ENCODE assay signal across 8 cellular contexts in genomic region chr6:28224131-28225055, GRCh38.
DNase-seq lines count a peak whose midpoint lies in the region; ATAC-seq and TF ChIP-seq lines count a peak whose summit lies in the region.

No MANE protein-coding gene starts in this region.

- peak overlapping the region; percentile 74 for H3K4me3 ChIP-seq in WI38 (ENCODE audit: low read depth, low read length)
- H3K4me3 ChIP-seq in iPS DF 6.9 (ENCODE audit: low read length), result peak overlapping the region; percentile 90; the same call in 1 of the 2 replicates

- TF ChIP-seq CTCF in WI38 (IDR thresholded peaks at IDR 0.05; ENCODE audit: low read depth, low read length) (no peak), GM10248 (IDR thresholded peaks at IDR 0.05; ENCODE audit: control extremely low read depth, extremely low read depth, low read depth, missing control alignments) (no peak)

- DNase-seq in NCI-H2227 treated with DMSO at 0.1 percent for 48 hours (lab: John Stamatoyannopoulos, UW) (peak; percentile 36), NCI-H2227 (lab: John Stamatoyannopoulos, UW; ENCODE audit: unreplicated experiment) (no peak), iPS DF 6.9 (ENCODE audit: low read depth, low spot score) (no peak), AG20443 (ENCODE audit: low spot score) (no peak), GM10248 (ENCODE audit: extremely low spot score) (no peak), NCI-H187 (lab: John Stamatoyannopoulos, UW) (no peak)

- no peaks in the 10 kb centered on the region for H3K9me3 Mint-ChIP-seq in stimulated activated memory B cell treated with anti-CD40 and anti-IgM and Interleukin-4, amounts not matched to agents 10 μg/mL and 1 μg/mL and 100 μg/mL, for 72 hours

- POLR2A ChIA-PET in GM10248 (lab: Yijun Ruan, JAX), result interaction anchor here (0.7 to 1.0 kb wide), 2 partner anchors 36 to 43 kb away, joined by 3 to 7 read pairs; partner anchors contain the start of gene ZSCAN26

- peak overlapping the region; percentile 88 for H3K4me3 Mint-ChIP-seq in stimulated activated memory B cell treated with anti-CD40 and anti-IgM and Interleukin-4, amounts not matched to agents 10 μg/mL and 1 μg/mL and 100 μg/mL, for 72 hours

- ATAC-seq in stimulated activated memory B cell treated with anti-CD40 and anti-IgM and Interleukin-4, amounts not matched to agents 10 μg/mL and 1 μg/mL and 100 μg/mL, for 72 hours, result no peak

- no CpG with 5 or more reads among the region's 9 CpGs for WGBS in iPS DF 6.9 (ENCODE audit: insufficient coverage, insufficient read length)

- peaks cover 9% of the 10 kb centered on the region; the same call in 1 of the 2 replicates for H3K36me3 ChIP-seq in iPS DF 6.9 (ENCODE audit: control insufficient read depth, insufficient read depth, low read length)

- H3K27ac ChIP-seq in iPS DF 6.9 (ENCODE audit: low read length), result no peak overlapping the region

- H3K4me1 Mint-ChIP-seq in stimulated activated memory B cell treated with anti-CD40 and anti-IgM and Interleukin-4, amounts not matched to agents 10 μg/mL and 1 μg/mL and 100 μg/mL, for 72 hours, result peaks cover 32% of the 10 kb centered on the region

- H3K9me3 ChIP-seq in iPS DF 6.9 (ENCODE audit: control insufficient read depth, insufficient read depth, low read length), result no peaks in the 10 kb centered on the region

- peaks cover 2% of the 10 kb centered on the region; the same call in 1 of the 2 replicates for H3K27me3 ChIP-seq in iPS DF 6.9 (ENCODE audit: control insufficient read depth, insufficient read depth, low read length)

- H3K4me1 ChIP-seq in iPS DF 6.9 (ENCODE audit: control insufficient read depth, insufficient read depth, low read length), result no peaks in the 10 kb centered on the region

- CTCF ChIA-PET in GM10248 (lab: Yijun Ruan, JAX), result no interaction called here

- H3K27me3 Mint-ChIP-seq in stimulated activated memory B cell treated with anti-CD40 and anti-IgM and Interleukin-4, amounts not matched to agents 10 μg/mL and 1 μg/mL and 100 μg/mL, for 72 hours, result peaks cover 23% of the 10 kb centered on the region

- H3K36me3 Mint-ChIP-seq in stimulated activated memory B cell treated with anti-CD40 and anti-IgM and Interleukin-4, amounts not matched to agents 10 μg/mL and 1 μg/mL and 100 μg/mL, for 72 hours, result peaks cover 21% of the 10 kb centered on the region

- H3K27ac Mint-ChIP-seq in stimulated activated memory B cell treated with anti-CD40 and anti-IgM and Interleukin-4, amounts not matched to agents 10 μg/mL and 1 μg/mL and 100 μg/mL, for 72 hours, result peak overlapping the region; percentile 90
